Comparison of ENCODE assay signal across 10 cellular contexts in genomic region chr12:6089041-6089823, GRCh38. TPM values are rescaled to one million over a fixed set of nuclear protein-coding genes. Genes with fewer than 3 reads are reported as not detected.
DNase-seq lines count a peak whose midpoint lies in the region; ATAC-seq, FAIRE-seq and TF ChIP-seq lines count a peak whose summit lies in the region.
"Had no signal": no experiment of that assay in that cellular context is flagged by ENCODE, and none has a peak within 500 bp of the region (broad histone marks: within the 10 kb centered on the region; RNA-seq: fewer than 3 reads in every experiment).

No MANE protein-coding gene starts in this region.

- H3K9me3 ChIP-seq in PC-9 (ENCODE audit: insufficient read depth, low read depth) (no peaks in the 10 kb centered on the region), testis (no peaks in the 10 kb centered on the region)

- no peaks in the 10 kb centered on the region for H4K20me1 ChIP-seq in PC-9 (ENCODE audit: insufficient read depth)

- no peak for TF ChIP-seq CTCF in PC-9 (conservative IDR thresholded peaks at IDR 0.05)
- no peak for TF ChIP-seq CTCF in testis (IDR thresholded peaks at IDR 0.05)

- POLR2A ChIA-PET in PC-9 (lab: Charles Lee; ENCODE audit: unreplicated experiment): interaction anchor here (0.5 to 0.9 kb wide), 13 partner anchors 9 to 875 kb away, joined by 3 to 16 read pairs (median 6); partner anchors contain the start of gene GAPDH

- peaks cover 8% of the 10 kb centered on the region for H3K27me3 Mint-ChIP-seq in activated T-cell treated with anti-CD3 and anti-CD28 coated beads, Interleukin-2, amount 50 U/mL, for 72 hours (ENCODE audit: low read depth)

- no peaks in the 10 kb centered on the region for H3K9me3 Mint-ChIP-seq in activated T-cell treated with anti-CD3 and anti-CD28 coated beads, Interleukin-2, amount 50 U/mL, for 72 hours

- H3K79me2 ChIP-seq in PC-9 (ENCODE audit: low read depth): no peaks in the 10 kb centered on the region

- H3K36me3 Mint-ChIP-seq in activated T-cell treated with anti-CD3 and anti-CD28 coated beads, Interleukin-2, amount 50 U/mL, for 72 hours (ENCODE audit: insufficient read depth in 2 of 2): no peaks in the 10 kb centered on the region

- no peak for DNase-seq in activated T-cell treated with anti-CD3 and anti-CD28 coated beads, Interleukin-2, amount 50 U/mL, for 72 hours
- no peak for DNase-seq in activated T-cell treated with anti-CD3 and anti-CD28 coated beads, Interleukin-2, amount 50 U/mL, for 1 hour
- DNase-seq in PC-9: peak; percentile 76 to 93
- DNase-seq in iPS-NIHi11 (ENCODE audit: low spot score): peak; percentile 76
- DNase-seq in testis: peak; percentile 41
- no peak for DNase-seq in OCI-M1 (lab: John Stamatoyannopoulos, UW)
- DNase-seq in frontal cortex (ENCODE audit: low spot score in 2 of 2): no peak

- 31 to 40% methylated on average over 15 of the region's 15 CpGs for WGBS in testis, 2 donors

- no peaks in the 10 kb centered on the region for H3K9me2 ChIP-seq in PC-9 (ENCODE audit: insufficient read depth)

- BruUV-seq in PC-9 (replicated peaks; lab: Mats Ljungman, UMichigan): no TSS peak

- H2AFZ ChIP-seq in PC-9: peak overlapping the region; percentile 44

- TF ChIP-seq POLR2A in testis (IDR thresholded peaks at IDR 0.05): no peak

- CTCF ChIA-PET in PC-9 (lab: Charles Lee): interaction anchor here (0.9 to 1.0 kb wide), 2 partner anchors 22 to 195 kb away, joined by 3 to 8 read pairs; no protein-coding TSS in a partner anchor

- no peak for FAIRE-seq in frontal cortex (lab: Jason Lieb, UNC)
- FAIRE-seq: K562 had no signal

- intact Hi-C loops in PC-9 (cut with micrococcal nuclease; ENCODE audit: unreplicated experiment) (no loop called here), testis (cut with DNase I; ENCODE audit: low total_unique reads) (no loop called here)

- H3K4me1 Mint-ChIP-seq in activated T-cell treated with anti-CD3 and anti-CD28 coated beads, Interleukin-2, amount 50 U/mL, for 72 hours (ENCODE audit: low read depth): peaks cover 16% of the 10 kb centered on the region

- no peaks in the 10 kb centered on the region for H3K36me3 ChIP-seq in PC-9 (ENCODE audit: low read depth)
- H3K36me3 ChIP-seq in testis (ENCODE audit: low read depth, missing control alignments): no peaks in the 10 kb centered on the region

- H3K27ac Mint-ChIP-seq in activated T-cell treated with anti-CD3 and anti-CD28 coated beads, Interleukin-2, amount 50 U/mL, for 72 hours: no peak overlapping the region

- H3K4me1 ChIP-seq in PC-9 (replicated peaks; ENCODE audit: insufficient read depth): peaks cover 69% of the 10 kb centered on the region
- H3K4me1 ChIP-seq in testis: peaks cover 22% of the 10 kb centered on the region

- H3K4me3 Mint-ChIP-seq in activated T-cell treated with anti-CD3 and anti-CD28 coated beads, Interleukin-2, amount 50 U/mL, for 72 hours: no peak overlapping the region

- H3K4me3 ChIP-seq in PC-9: peak overlapping the region; percentile 2; the same call in 1 of the 2 replicates
- no peak overlapping the region for H3K4me3 ChIP-seq in testis
- H3K4me3 ChIP-seq: coronary artery, K562 had no signal

- peak; percentile 27 to 35 for ATAC-seq in activated T-cell treated with anti-CD3 and anti-CD28 coated beads, Interleukin-2, amount 50 U/mL, for 72 hours (replicated peaks in 1 of 2)
- no peak for ATAC-seq in HG02870 (IDR thresholded peaks at IDR 0.05; ENCODE audit: unreplicated experiment)
- ATAC-seq: K562 had no signal

- peak overlapping the region; percentile 79 for H3K27ac ChIP-seq in PC-9
- peak overlapping the region in 1 of 2 donors; percentile 12 for H3K27ac ChIP-seq in testis
- H3K27ac ChIP-seq: coronary artery had no signal

- no peaks in the 10 kb centered on the region for H3K27me3 ChIP-seq in PC-9 (ENCODE audit: insufficient read depth, low read depth)
- H3K27me3 ChIP-seq in testis: no peaks in the 10 kb centered on the region

- peak overlapping the region; percentile 55 for H3K4me2 ChIP-seq in PC-9

- peaks cover 50% of the 10 kb centered on the region for H3F3A ChIP-seq in PC-9 (ENCODE audit: insufficient read depth, low read depth)

RNA-seq across cellular contexts. Expression of gene VWF, which starts 35.2 kb away (rescaled TPM):
- total RNA-seq in activated T-cell treated with anti-CD3 and anti-CD28 coated beads, Interleukin-2, amount 50 U/mL, for 72 hours: under 1 TPM; 0.02 TPM
- total RNA-seq in PC-9 (2021): 0.48 and 0.88 TPM in 2 replicates
- total RNA-seq in testis: 10 to 100 TPM; 83.7 to 86.2 TPM
- polyA plus RNA-seq in testis (ENCODE audit: insufficient read depth, low read depth, low replicate concordance): 68.3 TPM
- total RNA-seq in frontal cortex: 8.2 TPM
- polyA plus RNA-seq: K562 had no signal

Comparison
In these comparisons a context has a peak if more than half of its experiments do, and no peak if none do; other contexts are left out.
1. DNase-seq: peak in PC-9 (2 of 2), iPS-NIHi11 (single experiment) and testis (single experiment); none in activated T-cell treated with anti-CD3 and anti-CD28 coated beads, Interleukin-2, amount 50 U/mL, for 72 hours (0 of 2), activated T-cell treated with anti-CD3 and anti-CD28 coated beads, Interleukin-2, amount 50 U/mL, for 1 hour (single experiment), OCI-M1 (single experiment) and frontal cortex (0 of 2).